Comparison of ENCODE assay signal across 17 cellular contexts in the genomic region with DNA sequence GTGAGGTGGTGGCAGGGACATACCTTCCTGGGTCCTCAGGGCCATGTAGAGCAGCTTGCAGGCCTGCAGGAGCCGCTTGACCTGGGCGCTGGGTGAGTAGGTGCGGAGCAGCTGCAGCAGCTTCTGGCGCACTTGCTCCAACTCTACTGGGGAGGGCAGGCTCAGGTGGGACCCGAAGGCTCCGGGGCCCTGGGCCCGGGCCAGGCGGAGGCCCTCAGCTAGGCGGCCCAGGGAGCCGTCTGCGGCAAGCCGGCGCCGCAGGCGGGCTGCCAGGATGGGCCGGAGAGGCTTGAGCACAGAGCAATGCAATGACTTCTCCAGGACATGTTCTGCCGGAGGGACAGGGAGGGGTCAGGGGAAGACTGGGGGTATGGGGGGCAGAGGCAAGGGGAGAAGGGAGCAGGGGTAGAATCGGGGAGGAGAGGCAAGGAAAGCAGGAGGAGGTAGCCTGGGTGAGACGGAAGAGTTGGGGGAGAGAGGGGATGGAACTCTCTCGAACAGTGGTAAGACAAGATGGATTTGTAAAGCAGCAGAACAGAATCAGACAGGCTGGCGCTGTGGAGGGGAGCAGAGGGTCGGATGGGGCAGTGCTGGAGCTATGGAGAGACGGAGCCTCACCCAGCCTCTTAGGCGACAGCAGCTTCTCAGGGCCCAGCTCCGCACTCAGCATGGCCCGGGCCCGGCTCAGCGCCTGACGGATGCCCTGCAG. TPM values are rescaled to one million over a fixed set of nuclear protein-coding genes. Genes with fewer than 3 reads are reported as not detected.
DNase-seq lines count a peak whose midpoint lies in the region; ATAC-seq and TF ChIP-seq lines count a peak whose summit lies in the region.
"Had no signal": no experiment of that assay in that cellular context is flagged by ENCODE, and none has a peak within 500 bp of the region (broad histone marks: within the 10 kb centered on the region; RNA-seq: fewer than 3 reads in every experiment).

No MANE protein-coding gene starts in this region.

- H3K4me1 Mint-ChIP-seq in activated CD8-positive, alpha-beta T cell treated with anti-CD3 and anti-CD28 coated beads, Interleukin-2, amount 10 ng/mL, durations not matched to agents 7 days and 5 days (ENCODE audit: low read depth), result peaks cover 42% of the 10 kb centered on the region
- H3K4me1 Mint-ChIP-seq in activated CD8-positive, alpha-beta T cell treated with anti-CD3 and anti-CD28 coated beads for 36 hours (ENCODE audit: low read depth), result peaks cover 33% of the 10 kb centered on the region

- H3K14ac ChIP-seq in IMR-90 (replicated peaks; ENCODE audit: low read depth, low read length), result no peak overlapping the region

- H4K5ac ChIP-seq in IMR-90 (ENCODE audit: low read depth, low read length), result no peak overlapping the region

- H3K79me1 ChIP-seq in IMR-90 (ENCODE audit: low read depth in 1 of 2, low read length in 2 of 2), result peaks cover 5 to 41% of the 10 kb centered on the region in 2 experiments; a peak in 3 of 4 replicates

- peaks cover 21% of the 10 kb centered on the region for H4K20me1 ChIP-seq in IMR-90 (ENCODE audit: insufficient read depth, low read length)

- H3K4me3 Mint-ChIP-seq in activated CD8-positive, alpha-beta T cell treated with anti-CD3 and anti-CD28 coated beads, Interleukin-2, amount 10 ng/mL, durations not matched to agents 7 days and 5 days, result no peak overlapping the region
- no peak overlapping the region for H3K4me3 Mint-ChIP-seq in activated CD8-positive, alpha-beta T cell treated with anti-CD3 and anti-CD28 coated beads for 36 hours
- H3K4me3 Mint-ChIP-seq: activated naive CD4-positive, alpha-beta T cell treated with anti-CD3 and anti-CD28 coated beads, Interleukin-2, amount 50 U/mL, for 24 hours; IgD-negative memory B cell had no signal

- no peak overlapping the region for H2BK5ac ChIP-seq in IMR-90 (ENCODE audit: low read depth, low read length, poor library complexity, severe bottlenecking)

- no peak for TF ChIP-seq RAD21 in IMR-90 (IDR thresholded peaks at IDR 0.05; ENCODE audit: low read length)

- no peaks in the 10 kb centered on the region for H3K9me3 ChIP-seq in IMR-90 (ENCODE audit: control insufficient read depth, insufficient read depth, low read length)
- H3K9me3 ChIP-seq: neutrophil had no signal

- no peak overlapping the region for H2BK20ac ChIP-seq in IMR-90 (ENCODE audit: low read depth, low read length)

- BruUV-seq in IMR-90 (replicated peaks; lab: Mats Ljungman, UMichigan), result no TSS peak

- intact Hi-C loops in activated CD8-positive, alpha-beta T cell treated with anti-CD3 and anti-CD28 coated beads for 36 hours (cut with micrococcal nuclease), result no loop called here
- intact Hi-C loops in IMR-90 (cut with micrococcal nuclease) (no loop called here), posterior vena cava (cut with DNase I) (no loop called here)

- H4K91ac ChIP-seq in IMR-90 (ENCODE audit: insufficient read depth, low read depth, low read length), result no peak overlapping the region

- H2BK120ac ChIP-seq in IMR-90 (ENCODE audit: low read depth, low read length), result no peak overlapping the region

- 85% methylated on average over 18 of the region's 29 CpGs; no CpG with 5 or more reads in 1 of the 2 experiments for WGBS in IMR-90 (ENCODE audit: extremely low coverage in 2 of 2, insufficient read length in 1 of 2), 2 experiments

- peaks cover 22% of the 10 kb centered on the region for H3K36me3 ChIP-seq in IMR-90 (ENCODE audit: control insufficient read depth, insufficient read depth, low read length)

- H3K4me1 ChIP-seq in IMR-90 (ENCODE audit: control insufficient read depth, insufficient read depth, low read length), result peaks cover 23% of the 10 kb centered on the region

- H3K27ac Mint-ChIP-seq in activated CD8-positive, alpha-beta T cell treated with anti-CD3 and anti-CD28 coated beads, Interleukin-2, amount 10 ng/mL, durations not matched to agents 7 days and 5 days, result peak overlapping the region; percentile 71
- H3K27ac Mint-ChIP-seq in activated CD8-positive, alpha-beta T cell treated with anti-CD3 and anti-CD28 coated beads for 36 hours, result no peak overlapping the region
- H3K27ac Mint-ChIP-seq: activated naive CD4-positive, alpha-beta T cell treated with anti-CD3 and anti-CD28 coated beads, Interleukin-2, amount 50 U/mL, for 24 hours; IgD-negative memory B cell had no signal

- no peak overlapping the region; the same call in 1 of the 2 replicates for H3K9ac ChIP-seq in IMR-90 (ENCODE audit: low read depth, low read length)

- H3K4ac ChIP-seq in IMR-90 (ENCODE audit: low read depth, low read length), result 0 out of 2 replicates have a peak overlapping the region, but pooled peaks have one; percentile 24

- POLR2A ChIA-PET in activated CD8-positive, alpha-beta T cell treated with anti-CD3 and anti-CD28 coated beads, Interleukin-2, amount 10 ng/mL, durations not matched to agents 7 days and 5 days (lab: Charles Lee), result interaction anchor here (0.6 to 3.2 kb wide), 4 partner anchors 8 to 21 kb away, joined by 3 to 25 read pairs (median 16); partner anchors contain the start of genes BRMS1 and CD248
- POLR2A ChIA-PET in activated CD8-positive, alpha-beta T cell treated with anti-CD3 and anti-CD28 coated beads for 36 hours (lab: Charles Lee), result interaction anchor here (1.4 to 4.7 kb wide), 3 partner anchors 11 to 45 kb away, joined by 3 to 38 read pairs (median 22); partner anchors contain the start of genes BRMS1, CD248 and YIF1A
- POLR2A ChIA-PET in IMR-90 (lab: Charles Lee; ENCODE audit: unreplicated experiment), result interaction anchor here (1.2 kb wide), 1 partner anchor 17 kb away, joined by 6 read pairs; the partner anchor contains the start of gene CD248

- no peak overlapping the region for H3K56ac ChIP-seq in IMR-90 (ENCODE audit: extremely low read depth, insufficient read depth, low read length)

- CTCF ChIA-PET in activated CD8-positive, alpha-beta T cell treated with anti-CD3 and anti-CD28 coated beads, Interleukin-2, amount 10 ng/mL, durations not matched to agents 7 days and 5 days (lab: Charles Lee), result interaction anchor here (1.7 to 8.7 kb wide), 3 partner anchors 11 to 55 kb away, joined by 7 to 194 read pairs (median 12); partner anchors contain the start of gene BRMS1
- CTCF ChIA-PET in activated CD8-positive, alpha-beta T cell treated with anti-CD3 and anti-CD28 coated beads for 36 hours (lab: Charles Lee), result interaction anchor here (0.7 to 8.7 kb wide), 4 partner anchors 20 to 87 kb away, joined by 3 to 133 read pairs (median 4); partner anchors contain the start of genes CD248 and NPAS4
- CTCF ChIA-PET in IMR-90 (lab: Yijun Ruan, JAX), result interaction anchor here (1.2 kb wide), 1 partner anchor 21 kb away, joined by 4 read pairs; no protein-coding TSS in a partner anchor

- dilution Hi-C loops in IMR-90 (cut with HindIII; ENCODE audit: low sequenced_read_pairs, unreplicated experiment), result no loop called here

- H2AFZ ChIP-seq in IMR-90 (replicated peaks; ENCODE audit: low read length, poor library complexity), result no peak overlapping the region

- H3K4me3 ChIP-seq in IMR-90 (ENCODE audit: insufficient read depth, low read depth, low read length) (no peak overlapping the region), epithelial cell of esophagus (ENCODE audit: low read length) (peak overlapping the region; percentile 90)

- TF ChIP-seq POLR2A in IMR-90 (IDR thresholded peaks at IDR 0.05; ENCODE audit: low read depth, low read length), result 0 out of 2 replicates have a peak, but pooled peaks have one; percentile 20

- in situ Hi-C loops in IMR-90 (cut with MboI; ENCODE audit: low sequenced_read_pairs), result no loop called here

- no peak overlapping the region for H3K27ac ChIP-seq in IMR-90 (ENCODE audit: insufficient read depth, low read length)
- H3K27ac ChIP-seq: neutrophil had no signal

- H3K27me3 Mint-ChIP-seq in activated CD8-positive, alpha-beta T cell treated with anti-CD3 and anti-CD28 coated beads, Interleukin-2, amount 10 ng/mL, durations not matched to agents 7 days and 5 days (ENCODE audit: low read depth), result no peaks in the 10 kb centered on the region
- H3K27me3 Mint-ChIP-seq in activated CD8-positive, alpha-beta T cell treated with anti-CD3 and anti-CD28 coated beads for 36 hours, result no peaks in the 10 kb centered on the region
- H3K27me3 Mint-ChIP-seq: activated naive CD4-positive, alpha-beta T cell treated with anti-CD3 and anti-CD28 coated beads, Interleukin-2, amount 50 U/mL, for 24 hours had no signal

- no peaks in the 10 kb centered on the region for H3K9me3 Mint-ChIP-seq in activated CD8-positive, alpha-beta T cell treated with anti-CD3 and anti-CD28 coated beads, Interleukin-2, amount 10 ng/mL, durations not matched to agents 7 days and 5 days (ENCODE audit: insufficient read depth)
- no peaks in the 10 kb centered on the region for H3K9me3 Mint-ChIP-seq in activated CD8-positive, alpha-beta T cell treated with anti-CD3 and anti-CD28 coated beads for 36 hours
- H3K9me3 Mint-ChIP-seq: activated naive CD4-positive, alpha-beta T cell treated with anti-CD3 and anti-CD28 coated beads, Interleukin-2, amount 50 U/mL, for 24 hours; IgD-negative memory B cell had no signal

- H2BK15ac ChIP-seq in IMR-90 (ENCODE audit: low read depth, low read length), result no peak overlapping the region

- H3K36me3 Mint-ChIP-seq in activated CD8-positive, alpha-beta T cell treated with anti-CD3 and anti-CD28 coated beads, Interleukin-2, amount 10 ng/mL, durations not matched to agents 7 days and 5 days (ENCODE audit: low read depth), result peaks cover 21% of the 10 kb centered on the region
- H3K36me3 Mint-ChIP-seq in activated CD8-positive, alpha-beta T cell treated with anti-CD3 and anti-CD28 coated beads for 36 hours (ENCODE audit: low read depth), result peaks cover 21% of the 10 kb centered on the region
- H3K36me3 Mint-ChIP-seq: activated naive CD4-positive, alpha-beta T cell treated with anti-CD3 and anti-CD28 coated beads, Interleukin-2, amount 50 U/mL, for 24 hours; IgD-negative memory B cell had no signal

- no peaks in the 10 kb centered on the region for H3K27me3 ChIP-seq in IMR-90 (ENCODE audit: control insufficient read depth, insufficient read depth, low read length)

- DNase-seq in activated CD8-positive, alpha-beta T cell treated with anti-CD3 and anti-CD28 coated beads, Interleukin-2, amount 10 ng/mL, durations not matched to agents 7 days and 5 days, result no peak
- DNase-seq in activated CD8-positive, alpha-beta T cell treated with anti-CD3 and anti-CD28 coated beads for 36 hours, result no peak
- DNase-seq in IMR-90 (no peak), epithelial cell of esophagus (ENCODE audit: low read depth) (no peak), posterior vena cava (ENCODE audit: low spot score) (peak; percentile 73), NK-92 (lab: John Stamatoyannopoulos, UW; ENCODE audit: unreplicated experiment) (no peak), NCI-H510A treated with DMSO at 0.1 percent for 48 hours (lab: John Stamatoyannopoulos, UW) (no peak)
- DNase-seq: activated CD4-positive, CD25-positive, alpha-beta regulatory T cell; NCI-H1105 treated with DMSO at 0.1 percent for 48 hours; NCI-H345; PC-3; stimulated activated naive CD4-positive, alpha-beta T cell had no signal

- no peak overlapping the region for H3K18ac ChIP-seq in IMR-90 (ENCODE audit: low read depth, low read length)

- no peak overlapping the region for H2AK9ac ChIP-seq in IMR-90 (replicated peaks; ENCODE audit: low read depth, low read length, poor library complexity)

- H2AK5ac ChIP-seq in IMR-90 (ENCODE audit: low read depth, low read length), result no peak overlapping the region

- H4K8ac ChIP-seq in IMR-90 (ENCODE audit: low read depth in 2 of 2, low read length in 2 of 2), result no peak overlapping the region

- H3K9me1 ChIP-seq in IMR-90 (ENCODE audit: insufficient read depth, low read length), result no peaks in the 10 kb centered on the region

- peak overlapping the region; percentile 62; the same call in 1 of the 2 replicates for H3K23ac ChIP-seq in IMR-90 (ENCODE audit: low read depth, low read length)

- H3K4me2 ChIP-seq in IMR-90 (ENCODE audit: low read depth, low read length), result no peak overlapping the region

- TF ChIP-seq CTCF in activated CD8-positive, alpha-beta T cell treated with anti-CD3 and anti-CD28 coated beads for 36 hours (IDR thresholded peaks at IDR 0.05), result no peak
- no peak for TF ChIP-seq CTCF in IMR-90 (conservative IDR thresholded peaks at IDR 0.05; ENCODE audit: low read depth, low read length)
- TF ChIP-seq CTCF in epithelial cell of esophagus (IDR thresholded peaks at IDR 0.05; ENCODE audit: insufficient read depth, low read depth, low read length, missing control alignments), result no peak

- ATAC-seq in activated CD8-positive, alpha-beta T cell treated with anti-CD3 and anti-CD28 coated beads, Interleukin-2, amount 10 ng/mL, durations not matched to agents 7 days and 5 days, result no peak
- ATAC-seq in activated CD8-positive, alpha-beta T cell treated with anti-CD3 and anti-CD28 coated beads for 36 hours, result no peak
- ATAC-seq in IMR-90 (ENCODE audit: low read depth) (no peak), GM21529 (IDR thresholded peaks at IDR 0.05; ENCODE audit: unreplicated experiment) (no peak)
- ATAC-seq: esophagus mucosa, PC-3 had no signal

RNA-seq across cellular contexts. Expression of gene RIN1, which starts 2.2 kb away (rescaled TPM):
- total RNA-seq in activated CD8-positive, alpha-beta T cell treated with anti-CD3 and anti-CD28 coated beads, Interleukin-2, amount 10 ng/mL, durations not matched to agents 7 days and 5 days, result 1 to 10 TPM; 1.3 TPM
- 1 to 10 TPM; 1.1 to 1.6 TPM for total RNA-seq in activated CD8-positive, alpha-beta T cell treated with anti-CD3 and anti-CD28 coated beads for 36 hours
- total RNA-seq in IMR-90 (2012; rRNA removed), result 9.9 and 10.6 TPM in 2 replicates
- 20.8 and 27.1 TPM in 2 replicates for polyA plus RNA-seq in IMR-90 (2012; rRNA removed)
- polyA plus RNA-seq in IMR-90 (2012; cell fraction: cytosol; rRNA removed), result 19.8 and 26.9 TPM in 2 replicates
- 58.8 and 120 TPM in 2 replicates for polyA plus RNA-seq in IMR-90 (2012; cell fraction: nucleus; rRNA removed; ENCODE audit: low replicate concordance)
- 1 to 10 TPM; 5.4 to 7.4 TPM for total RNA-seq in posterior vena cava

RNA-seq across cellular contexts. Expression of gene BRMS1, which starts 10.9 kb away (rescaled TPM):
- 10 to 100 TPM; 53.2 to 57.1 TPM for total RNA-seq in activated CD8-positive, alpha-beta T cell treated with anti-CD3 and anti-CD28 coated beads, Interleukin-2, amount 10 ng/mL, durations not matched to agents 7 days and 5 days
- 10 to 100 TPM; 35.7 to 35.9 TPM for total RNA-seq in activated CD8-positive, alpha-beta T cell treated with anti-CD3 and anti-CD28 coated beads for 36 hours
- total RNA-seq in IMR-90 (2012; rRNA removed) (57.9 and 67.2 TPM in 2 replicates), posterior vena cava (10 to 100 TPM; 20.4 to 22.0 TPM)
- polyA plus RNA-seq in IMR-90 (2012; rRNA removed), result 48.3 and 51.9 TPM in 2 replicates
- polyA plus RNA-seq in IMR-90 (2012; cell fraction: cytosol; rRNA removed), result 38.2 and 49.5 TPM in 2 replicates
- polyA plus RNA-seq in IMR-90 (2012; cell fraction: nucleus; rRNA removed; ENCODE audit: low replicate concordance), result 43.6 and 65.0 TPM in 2 replicates

RNA-seq across cellular contexts. Expression of gene B4GAT1, which starts 13.4 kb away (rescaled TPM):
- 1 to 10 TPM; 7.6 TPM for total RNA-seq in activated CD8-positive, alpha-beta T cell treated with anti-CD3 and anti-CD28 coated beads, Interleukin-2, amount 10 ng/mL, durations not matched to agents 7 days and 5 days
- 1 to 10 TPM; 9.4 to 9.5 TPM for total RNA-seq in activated CD8-positive, alpha-beta T cell treated with anti-CD3 and anti-CD28 coated beads for 36 hours
- total RNA-seq in IMR-90 (2012; rRNA removed) (10.6 and 13.9 TPM in 2 replicates), posterior vena cava (10 to 100 TPM; 16.5 to 20.0 TPM)
- polyA plus RNA-seq in IMR-90 (2012; rRNA removed), result 18.4 and 20.5 TPM in 2 replicates
- polyA plus RNA-seq in IMR-90 (2012; cell fraction: cytosol; rRNA removed), result 16.5 and 24.6 TPM in 2 replicates
- 8.5 and 9.5 TPM in 2 replicates for polyA plus RNA-seq in IMR-90 (2012; cell fraction: nucleus; rRNA removed; ENCODE audit: low replicate concordance)

RNA-seq across cellular contexts. Expression of gene CD248, which starts 17.2 kb away (rescaled TPM):
- total RNA-seq in activated CD8-positive, alpha-beta T cell treated with anti-CD3 and anti-CD28 coated beads, Interleukin-2, amount 10 ng/mL, durations not matched to agents 7 days and 5 days, result 10 to 100 TPM; 79.5 to 80.8 TPM
- total RNA-seq in activated CD8-positive, alpha-beta T cell treated with anti-CD3 and anti-CD28 coated beads for 36 hours, result 10 to 100 TPM; 16.3 to 16.8 TPM
- total RNA-seq in IMR-90 (2012; rRNA removed) (19.5 and 25.6 TPM in 2 replicates), posterior vena cava (100 to 1,000 TPM in 1 of 2 donors, 10 to 100 TPM in 1; 67.5 to 248 TPM)
- polyA plus RNA-seq in IMR-90 (2012; rRNA removed), result 209 and 223 TPM in 2 replicates
- polyA plus RNA-seq in IMR-90 (2012; cell fraction: cytosol; rRNA removed), result 280 and 375 TPM in 2 replicates
- 114 and 198 TPM in 2 replicates for polyA plus RNA-seq in IMR-90 (2012; cell fraction: nucleus; rRNA removed; ENCODE audit: low replicate concordance)
- total RNA-seq: PC-3 had no signal

RNA-seq across cellular contexts. Expression of gene SLC29A2, which starts 37.5 kb away (rescaled TPM):
- 10 to 100 TPM; 10.0 to 11.1 TPM for total RNA-seq in activated CD8-positive, alpha-beta T cell treated with anti-CD3 and anti-CD28 coated beads, Interleukin-2, amount 10 ng/mL, durations not matched to agents 7 days and 5 days
- total RNA-seq in activated CD8-positive, alpha-beta T cell treated with anti-CD3 and anti-CD28 coated beads for 36 hours, result 10 to 100 TPM; 11.8 to 12.2 TPM
- under 0.01 TPM in 2 replicates for total RNA-seq in IMR-90 (2012; rRNA removed)
- 0.87 and 1.2 TPM in 2 replicates for polyA plus RNA-seq in IMR-90 (2012; rRNA removed)
- polyA plus RNA-seq in IMR-90 (2012; cell fraction: cytosol; rRNA removed), result 0.32 and 0.92 TPM in 2 replicates
- polyA plus RNA-seq in IMR-90 (2012; cell fraction: nucleus; rRNA removed; ENCODE audit: low replicate concordance), result 4.7 and 8.5 TPM in 2 replicates
- 1 to 10 TPM; 1.7 to 2.0 TPM for total RNA-seq in posterior vena cava
